1 cellular context compared by ENCODE assay signal in the genomic region with DNA sequence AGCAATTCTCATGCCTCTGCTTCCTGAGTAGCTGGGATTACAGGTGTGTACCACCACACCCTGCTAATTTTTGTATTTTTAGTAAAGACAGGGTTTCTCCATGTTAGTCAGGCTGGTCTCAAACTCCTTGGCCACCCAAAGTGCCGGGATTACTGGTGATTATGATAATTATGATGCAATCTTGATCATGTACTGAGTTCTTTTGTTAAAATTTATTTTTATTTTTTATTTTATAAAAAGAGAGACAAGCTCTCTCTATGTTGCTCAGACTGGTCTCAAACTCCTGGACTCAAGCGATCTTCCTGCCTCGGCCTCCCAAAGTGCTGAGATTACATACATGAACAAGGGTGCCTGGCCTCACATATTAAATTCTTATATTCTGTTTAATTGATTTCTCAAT.
TF ChIP-seq lines count a peak whose summit lies in the region.

No MANE protein-coding gene starts in this region.

TF ChIP-seq in IMR-90, 13 proteins besides CTCF, POLR2A, EP300 and RAD21:
- peak; percentile 9; the same call in 1 of the 2 replicates for TF ChIP-seq CEBPB (IDR thresholded peaks at IDR 0.05; ENCODE audit: low read depth, low read length)
